In the genomic region with DNA sequence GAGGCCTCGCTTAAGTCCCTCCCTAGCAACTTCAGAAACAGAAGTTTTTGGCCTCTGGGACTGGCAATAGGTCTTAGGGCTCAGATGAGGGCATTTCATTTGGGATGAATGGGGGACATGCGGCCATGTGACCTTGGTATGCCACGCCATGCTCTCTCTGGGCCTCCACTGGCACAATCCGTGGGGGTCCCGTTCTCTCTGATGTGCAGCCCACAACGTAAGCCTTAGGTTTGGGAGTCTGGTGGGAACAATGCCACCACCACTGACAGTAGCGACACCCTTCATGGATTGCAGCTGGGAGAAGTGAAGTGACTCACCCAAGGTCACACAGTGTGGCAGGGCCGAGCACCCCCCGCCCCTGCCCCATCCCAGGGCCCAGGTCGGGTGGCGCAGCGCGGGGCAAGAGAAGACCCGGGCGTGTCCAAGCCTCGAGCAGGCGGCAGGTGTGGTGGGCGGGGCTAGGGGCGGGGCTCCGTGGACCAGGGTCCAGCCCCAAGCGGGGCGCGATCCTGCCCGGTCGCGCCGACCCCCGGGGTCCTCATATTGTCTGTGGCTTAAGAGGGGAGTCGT, we compare ENCODE assay signal across 8 cellular contexts. TPM values are rescaled to one million over a fixed set of nuclear protein-coding genes. Genes with fewer than 3 reads are reported as not detected.
A peak's percentile ranks its signal among the peaks of the same experiment; 100 is the strongest.
DNase-seq lines count a peak whose midpoint lies in the region; ATAC-seq and TF ChIP-seq lines count a peak whose summit lies in the region.

No MANE protein-coding gene starts in this region.

- ATAC-seq in GM23338: peak; percentile 54
- ATAC-seq in HG03442 (IDR thresholded peaks at IDR 0.05; ENCODE audit: unreplicated experiment): no peak

- H3K4me1 ChIP-seq in GM23338 (ENCODE audit: insufficient read depth) (peaks cover 30% of the 10 kb centered on the region), mucosa of rectum (ENCODE audit: control insufficient read depth in 2 of 2, insufficient read depth in 2 of 2, low read length in 2 of 2) (peaks cover 23 to 28% of the 10 kb centered on the region in 2 donors), uterus (peaks cover 0 to 4% of the 10 kb centered on the region in 2 donors)

- H3K27ac ChIP-seq in GM23338 (ENCODE audit: low read depth) (no peak overlapping the region), SK-N-MC (peak overlapping the region; percentile 92), mucosa of rectum (ENCODE audit: low read depth in 2 of 2, low read length in 2 of 2) (peak overlapping the region; percentile 96 to 98), uterus (peak overlapping the region; percentile 100)

- H3K9me3 ChIP-seq in SK-N-MC (ENCODE audit: low read depth, low read length) (no peaks in the 10 kb centered on the region), mucosa of rectum (ENCODE audit: control insufficient read depth in 2 of 2, low read length in 2 of 2) (no peaks in the 10 kb centered on the region), uterus (no peaks in the 10 kb centered on the region)

- H3K79me2 ChIP-seq in GM23338 (replicated peaks; ENCODE audit: insufficient read depth): peaks cover 29% of the 10 kb centered on the region

- H3K27me3 Mint-ChIP-seq in GM23338 (ENCODE audit: insufficient read depth, low read depth, poor library complexity) (peaks cover 20% of the 10 kb centered on the region), chondrocyte (ENCODE audit: low read depth) (no peaks in the 10 kb centered on the region)

- H3K36me3 ChIP-seq in GM23338 (ENCODE audit: insufficient read depth) (no peaks in the 10 kb centered on the region), SK-N-MC (ENCODE audit: insufficient read depth, low read length) (peaks cover 26% of the 10 kb centered on the region), mucosa of rectum (ENCODE audit: control insufficient read depth in 2 of 2, insufficient read depth in 2 of 2, low read length in 2 of 2) (peaks cover 2 to 10% of the 10 kb centered on the region in 2 donors), uterus (no peaks in the 10 kb centered on the region)

- H3K27me3 ChIP-seq in GM23338 (ENCODE audit: insufficient read depth) (no peaks in the 10 kb centered on the region), mucosa of rectum (ENCODE audit: control insufficient read depth in 2 of 2, insufficient read depth in 2 of 2, low read length in 2 of 2) (peaks cover 0 to 3% of the 10 kb centered on the region in 2 donors), uterus (no peaks in the 10 kb centered on the region)

- H2AFZ ChIP-seq in GM23338: 0 out of 2 replicates have a peak overlapping the region, but pooled peaks have one; percentile 38

- intact Hi-C loops in uterus (cut with DNase I; ENCODE audit: low total_unique reads): loop anchor here (1.0 to 10.0 kb wide), 4 partner anchors 95 to 388 kb away; no protein-coding TSS in a partner anchor

- no peaks in the 10 kb centered on the region for H3K9me2 ChIP-seq in GM23338 (ENCODE audit: insufficient read depth)

- H3K9ac ChIP-seq in SK-N-MC (ENCODE audit: insufficient read length): peak overlapping the region; percentile 39
- peak overlapping the region in 1 of 2 donors; percentile 90 for H3K9ac ChIP-seq in mucosa of rectum (ENCODE audit: low read depth in 1 of 2, low read length in 2 of 2)

- H3K36me3 Mint-ChIP-seq in GM23338 (ENCODE audit: low read depth): peaks cover 24% of the 10 kb centered on the region
- H3K36me3 Mint-ChIP-seq in chondrocyte (ENCODE audit: low read depth): peaks cover 9% of the 10 kb centered on the region

- TF ChIP-seq CTCF in GM23338 (conservative IDR thresholded peaks at IDR 0.05; ENCODE audit: low read depth in 2 of 2) (no peak), chondrocyte (IDR thresholded peaks at IDR 0.05) (no peak), uterus (IDR thresholded peaks at IDR 0.05) (no peak)

- no peak for TF ChIP-seq POLR2A in uterus (IDR thresholded peaks at IDR 0.05)

- no peaks in the 10 kb centered on the region; the same call in 1 of the 2 replicates for H4K20me1 ChIP-seq in GM23338 (replicated peaks; ENCODE audit: insufficient read depth)

- H3K4me3 Mint-ChIP-seq in GM23338: peak overlapping the region; percentile 67
- peak overlapping the region; percentile 25 for H3K4me3 Mint-ChIP-seq in chondrocyte (ENCODE audit: unreplicated experiment)

- peak overlapping the region; percentile 90 for H3K4me3 ChIP-seq in GM23338
- H3K4me3 ChIP-seq in SK-N-MC: peak overlapping the region; percentile 78
- H3K4me3 ChIP-seq in mucosa of rectum (ENCODE audit: low read length in 2 of 2): peak overlapping the region; percentile 82 to 93
- H3K4me3 ChIP-seq in uterus: peak overlapping the region in 1 of 2 donors; percentile 97

- H3K4me2 ChIP-seq in GM23338: peak overlapping the region; percentile 80

- H3K9me3 Mint-ChIP-seq in GM23338: no peaks in the 10 kb centered on the region
- H3K9me3 Mint-ChIP-seq in chondrocyte (ENCODE audit: low read depth): no peaks in the 10 kb centered on the region

- peaks cover 37% of the 10 kb centered on the region for H3K4me1 Mint-ChIP-seq in GM23338
- H3K4me1 Mint-ChIP-seq in chondrocyte (ENCODE audit: low read depth): peaks cover 30% of the 10 kb centered on the region

- H3K27ac Mint-ChIP-seq in GM23338: no peak overlapping the region
- peak overlapping the region; percentile 49 for H3K27ac Mint-ChIP-seq in chondrocyte (ENCODE audit: unreplicated experiment)

- DNase-seq in GM23338 (ENCODE audit: low spot score): peak; percentile 83
- DNase-seq in SK-N-MC (ENCODE audit: low read depth, low spot score): no peak
- no peak for DNase-seq in chondrocyte (ENCODE audit: low spot score)
- DNase-seq in uterus: peak; percentile 40 to 67
- no peak for DNase-seq in glomerular visceral epithelial cell (ENCODE audit: extremely low spot score)
- no peak for DNase-seq in cerebellar cortex (ENCODE audit: low spot score)

- 0 out of 2 replicates have a peak, but pooled peaks cover 7% of the 10 kb centered on the region for H3F3A ChIP-seq in GM23338 (replicated peaks; ENCODE audit: low read depth)

TF ChIP-seq in GM23338, 12 proteins besides CTCF, POLR2A, EP300 and RAD21:
- TF ChIP-seq POLR2AphosphoS5 (IDR thresholded peaks at IDR 0.05; ENCODE audit: low read depth): 0 out of 2 replicates have a peak, but pooled peaks have one; percentile 47
- no peak for TF ChIP-seq ZNF114 (CRISPR knock-in tag; IDR thresholded peaks at IDR 0.05)
- TF ChIP-seq JUNB (IDR thresholded peaks at IDR 0.05; ENCODE audit: unreplicated experiment): no peak
- no peak for TF ChIP-seq EZH2phosphoT487 (IDR thresholded peaks at IDR 0.05; ENCODE audit: unreplicated experiment)

RNA-seq across cellular contexts. Expression of gene CEBPB, which starts 0.9 kb away (rescaled TPM):
- total RNA-seq in GM23338 (2014; rRNA removed; shearing (Covaris generic)): 20.5 and 25.4 TPM in 2 replicates
- polyA plus RNA-seq in GM23338 (2016; fragmentation: Nextera tagmentation; extraction: Ambion mirVana): 20.6 and 23.7 TPM in 2 replicates
- total RNA-seq in chondrocyte: 20.4 to 81.4 TPM (median 78.7 TPM) in 3 replicates
- total RNA-seq in uterus: 100 to 1,000 TPM in 1 of 4 donors, 10 to 100 TPM in 3; 15.6 to 100 (median 59.9) TPM

RNA-seq across cellular contexts. Expression of gene PEDS1, which starts 36.2 kb away (rescaled TPM):
- total RNA-seq in GM23338 (2014; rRNA removed; shearing (Covaris generic)): 33.0 and 43.6 TPM in 2 replicates
- polyA plus RNA-seq in GM23338 (2016; fragmentation: Nextera tagmentation; extraction: Ambion mirVana): 31.6 and 34.5 TPM in 2 replicates
- total RNA-seq in chondrocyte (36.8 to 42.3 TPM (median 41.4 TPM) in 3 replicates), uterus (10 to 100 TPM in 1 of 4 donors, 1 to 10 TPM in 3; 1.5 to 19.8 (median 6.1) TPM)

Comparison
In these comparisons a context has a peak if more than half of its experiments do, and no peak if none do; other contexts are left out.
1. DNase-seq: peak in GM23338 (single experiment) and uterus (2 of 2); none in SK-N-MC (single experiment), chondrocyte (single experiment), glomerular visceral epithelial cell (single experiment) and cerebellar cortex (single experiment).